ENCODE assay signal across 14 cellular contexts in genomic region chr13:98775844-98776598, GRCh38. TPM values are rescaled to one million over a fixed set of nuclear protein-coding genes. Genes with fewer than 3 reads are reported as not detected.
DNase-seq lines count a peak whose midpoint lies in the region; ATAC-seq, FAIRE-seq and TF ChIP-seq lines count a peak whose summit lies in the region.
"Had no signal": no experiment of that assay in that cellular context is flagged by ENCODE, and none has a peak within 500 bp of the region (broad histone marks: within the 10 kb centered on the region; RNA-seq: fewer than 3 reads in every experiment).

No MANE protein-coding gene starts in this region.

- no peak overlapping the region for H3K4ac ChIP-seq in mesenchymal stem cell (ENCODE audit: low read depth in 1 of 2, low read length in 2 of 2)

- no peak overlapping the region for H3K9ac ChIP-seq in mammary epithelial cell (ENCODE audit: insufficient read depth, low read length)
- no peak overlapping the region for H3K9ac ChIP-seq in mesenchymal stem cell (ENCODE audit: low read length)
- no peak overlapping the region for H3K9ac ChIP-seq in kidney (ENCODE audit: low read length in 2 of 2)
- H3K9ac ChIP-seq: BLaER1 had no signal

- no peak for ATAC-seq in GM21717 (IDR thresholded peaks at IDR 0.05; ENCODE audit: unreplicated experiment)
- no peak for ATAC-seq in activated naive CD8-positive, alpha-beta T cell treated with anti-CD3 and anti-CD28 coated beads, Interleukin-2, amount 50 U/mL, for 24 hours
- ATAC-seq: activated CD8-positive, alpha-beta memory T cell treated with anti-CD3 and anti-CD28 coated beads, Interleukin-2, amount 10 ng/mL, durations not matched to agents 7 days and 5 days had no signal

- H3K27ac Mint-ChIP-seq in Calu3 (ENCODE audit: unreplicated experiment) = no peak overlapping the region
- H3K27ac Mint-ChIP-seq in activated naive CD8-positive, alpha-beta T cell treated with anti-CD3 and anti-CD28 coated beads, Interleukin-2, amount 50 U/mL, for 24 hours = no peak overlapping the region
- H3K27ac Mint-ChIP-seq: activated CD8-positive, alpha-beta memory T cell treated with anti-CD3 and anti-CD28 coated beads, Interleukin-2, amount 10 ng/mL, durations not matched to agents 7 days and 5 days; nephron had no signal

- H3K4me1 Mint-ChIP-seq in Calu3 (ENCODE audit: low read depth, unreplicated experiment) = no peaks in the 10 kb centered on the region
- H3K4me1 Mint-ChIP-seq in activated naive CD8-positive, alpha-beta T cell treated with anti-CD3 and anti-CD28 coated beads, Interleukin-2, amount 50 U/mL, for 24 hours = no peaks in the 10 kb centered on the region
- H3K4me1 Mint-ChIP-seq: activated CD8-positive, alpha-beta memory T cell treated with anti-CD3 and anti-CD28 coated beads, Interleukin-2, amount 10 ng/mL, durations not matched to agents 7 days and 5 days had no signal

- no peaks in the 10 kb centered on the region for H3K27me3 ChIP-seq in mammary epithelial cell (ENCODE audit: insufficient read depth, low read length)
- peaks cover 0 to 22% of the 10 kb centered on the region in 2 experiments for H3K27me3 ChIP-seq in mesenchymal stem cell (ENCODE audit: control insufficient read depth in 1 of 2, insufficient read depth in 1 of 2, low read length in 2 of 2)
- no peaks in the 10 kb centered on the region for H3K27me3 ChIP-seq in adrenal gland
- H3K27me3 ChIP-seq: BLaER1 had no signal

- no peak overlapping the region for H2BK5ac ChIP-seq in mesenchymal stem cell (ENCODE audit: low read depth, low read length, poor library complexity, severe bottlenecking)

- H2BK15ac ChIP-seq in mesenchymal stem cell (ENCODE audit: low read depth, poor library complexity, severe bottlenecking) = no peak overlapping the region

- TF ChIP-seq POLR2A in adrenal gland (IDR thresholded peaks at IDR 0.05) = no peak

- WGBS in mammary epithelial cell (ENCODE audit: low coverage, missing lambda C conversion rate) = 61% methylated on average over 13 of the region's 22 CpGs
- WGBS in mesenchymal stem cell = 68% methylated on average over 17 of the region's 22 CpGs
- WGBS in adrenal gland, 4 donors = 71 to 86% (median 84%) methylated on average over 19 to 22 of the region's 22 CpGs

- H3K4me1 ChIP-seq in mammary epithelial cell (ENCODE audit: insufficient read depth, low read length) = peaks cover 12% of the 10 kb centered on the region
- peaks cover 22% of the 10 kb centered on the region for H3K4me1 ChIP-seq in mesenchymal stem cell (ENCODE audit: control insufficient read depth, insufficient read depth, low read depth, low read length)
- H3K4me1 ChIP-seq in kidney (ENCODE audit: control insufficient read depth in 1 of 2, insufficient read depth in 1 of 2, low read depth in 1 of 2, low read length in 2 of 2) = no peaks in the 10 kb centered on the region
- H3K4me1 ChIP-seq in adrenal gland (replicated peaks in 1 of 2) = no peaks in the 10 kb centered on the region
- H3K4me1 ChIP-seq: BLaER1 had no signal

- H3K36me3 ChIP-seq in mammary epithelial cell (ENCODE audit: insufficient read depth, low read length) = no peaks in the 10 kb centered on the region
- H3K36me3 ChIP-seq in mesenchymal stem cell (ENCODE audit: control insufficient read depth in 1 of 2, insufficient read depth in 2 of 2, low read depth in 1 of 2, low read length in 2 of 2) = peaks cover 0 to 3% of the 10 kb centered on the region in 2 experiments
- no peaks in the 10 kb centered on the region for H3K36me3 ChIP-seq in kidney (ENCODE audit: control insufficient read depth in 1 of 2, insufficient read depth in 2 of 2, low read length in 2 of 2)
- H3K36me3 ChIP-seq in adrenal gland (replicated peaks in 1 of 2) = no peaks in the 10 kb centered on the region
- H3K36me3 ChIP-seq: BLaER1 had no signal

- H3K4me3 Mint-ChIP-seq in Calu3 (ENCODE audit: low read depth, unreplicated experiment) = no peak overlapping the region
- no peak overlapping the region for H3K4me3 Mint-ChIP-seq in activated naive CD8-positive, alpha-beta T cell treated with anti-CD3 and anti-CD28 coated beads, Interleukin-2, amount 50 U/mL, for 24 hours
- H3K4me3 Mint-ChIP-seq: activated CD8-positive, alpha-beta memory T cell treated with anti-CD3 and anti-CD28 coated beads, Interleukin-2, amount 10 ng/mL, durations not matched to agents 7 days and 5 days; nephron had no signal

- no peak overlapping the region for H2BK12ac ChIP-seq in mesenchymal stem cell (ENCODE audit: low read length in 2 of 2)

- no peaks in the 10 kb centered on the region for H3K79me2 ChIP-seq in mammary epithelial cell (ENCODE audit: insufficient read depth, low read length)

- no peak overlapping the region for H2AK5ac ChIP-seq in mesenchymal stem cell (ENCODE audit: low read length, severe bottlenecking)

- H3K4me3 ChIP-seq in mammary epithelial cell (replicated peaks in 1 of 3; ENCODE audit: insufficient read depth in 1 of 3, low read depth in 2 of 3, low read length in 3 of 3) = no peak overlapping the region
- H3K4me3 ChIP-seq in mesenchymal stem cell (ENCODE audit: insufficient read depth in 1 of 2, low read depth in 1 of 2, low read length in 2 of 2) = no peak overlapping the region
- H3K4me3 ChIP-seq in kidney (ENCODE audit: low read length in 2 of 2) = no peak overlapping the region
- H3K4me3 ChIP-seq in adrenal gland = no peak overlapping the region
- H3K4me3 ChIP-seq: BLaER1, skin epidermis had no signal

- H2BK120ac ChIP-seq in mesenchymal stem cell (ENCODE audit: low read depth, low read length) = no peak overlapping the region

- no peaks in the 10 kb centered on the region for H3K9me3 Mint-ChIP-seq in Calu3 (ENCODE audit: low read depth, unreplicated experiment)
- H3K9me3 Mint-ChIP-seq in activated naive CD8-positive, alpha-beta T cell treated with anti-CD3 and anti-CD28 coated beads, Interleukin-2, amount 50 U/mL, for 24 hours = peaks cover 6% of the 10 kb centered on the region
- H3K9me3 Mint-ChIP-seq: nephron had no signal

- H4K20me1 ChIP-seq in mammary epithelial cell (ENCODE audit: insufficient read depth, low read length) = no peaks in the 10 kb centered on the region
- H4K20me1 ChIP-seq: BLaER1 had no signal

- TF ChIP-seq CTCF in Calu3 (IDR thresholded peaks at IDR 0.05; ENCODE audit: unreplicated experiment) (no peak), mammary epithelial cell (conservative IDR thresholded peaks at IDR 0.05 in 1 of 2, IDR thresholded peaks at IDR 0.05 in 1 of 2; ENCODE audit: extremely low read depth in 1 of 2, insufficient read depth in 1 of 2, low read depth in 1 of 2, low read length in 2 of 2) (no peak), kidney (IDR thresholded peaks at IDR 0.05; ENCODE audit: borderline replicate concordance, extremely low read depth, insufficient read depth) (no peak), adrenal gland (IDR thresholded peaks at IDR 0.05) (no peak)

- intact Hi-C loops in Calu3 (cut with micrococcal nuclease; ENCODE audit: unreplicated experiment) = no loop called here
- intact Hi-C loops in mammary epithelial cell (cut with micrococcal nuclease) = no loop called here
- intact Hi-C loops in kidney (cut with DNase I) = no loop called here
- intact Hi-C loops in adrenal gland (cut with DNase I) = no loop called here

- no peak overlapping the region for H3K18ac ChIP-seq in mesenchymal stem cell (ENCODE audit: low read depth in 1 of 2, low read length in 2 of 2)

- H3K27ac ChIP-seq in mammary epithelial cell (ENCODE audit: insufficient read depth, low read depth, low read length) = no peak overlapping the region
- no peak overlapping the region for H3K27ac ChIP-seq in mesenchymal stem cell (ENCODE audit: low read length, poor library complexity, severe bottlenecking)
- H3K27ac ChIP-seq in kidney (ENCODE audit: low read depth in 2 of 2, low read length in 2 of 2) = no peak overlapping the region
- no peak overlapping the region for H3K27ac ChIP-seq in adrenal gland
- H3K27ac ChIP-seq: BLaER1, skin epidermis had no signal

- no peaks in the 10 kb centered on the region for H3K36me3 Mint-ChIP-seq in Calu3 (ENCODE audit: insufficient read depth, unreplicated experiment)
- no peaks in the 10 kb centered on the region for H3K36me3 Mint-ChIP-seq in activated naive CD8-positive, alpha-beta T cell treated with anti-CD3 and anti-CD28 coated beads, Interleukin-2, amount 50 U/mL, for 24 hours (ENCODE audit: low read depth)
- H3K36me3 Mint-ChIP-seq: activated CD8-positive, alpha-beta memory T cell treated with anti-CD3 and anti-CD28 coated beads, Interleukin-2, amount 10 ng/mL, durations not matched to agents 7 days and 5 days had no signal

- no peak for FAIRE-seq in kidney (lab: Jason Lieb, UNC)

- no peak overlapping the region for H3K23ac ChIP-seq in mesenchymal stem cell (ENCODE audit: low read length in 2 of 2)

- H3K14ac ChIP-seq in mesenchymal stem cell (ENCODE audit: low read length in 2 of 2) = no peak overlapping the region

- BruUV-seq in Calu3 (replicated peaks; lab: Mats Ljungman, UMichigan) = no TSS peak
- no TSS peak for BruUV-seq in mammary epithelial cell (replicated peaks; lab: Mats Ljungman, UMichigan)

- H3K4me2 ChIP-seq in mammary epithelial cell (ENCODE audit: insufficient read depth, low read depth, low read length) (no peak overlapping the region), mesenchymal stem cell (ENCODE audit: low read length, poor library complexity, severe bottlenecking) (no peak overlapping the region)
- H3K4me2 ChIP-seq: BLaER1 had no signal

- dilution Hi-C loops in mammary epithelial cell (cut with HindIII; ENCODE audit: low sequenced_read_pairs) = no loop called here

- no peaks in the 10 kb centered on the region for H3K27me3 Mint-ChIP-seq in Calu3 (ENCODE audit: unreplicated experiment)
- peaks cover 5% of the 10 kb centered on the region for H3K27me3 Mint-ChIP-seq in activated naive CD8-positive, alpha-beta T cell treated with anti-CD3 and anti-CD28 coated beads, Interleukin-2, amount 50 U/mL, for 24 hours

- H2AFZ ChIP-seq in mammary epithelial cell (ENCODE audit: low read depth, low read length) (no peak overlapping the region), mesenchymal stem cell (ENCODE audit: low read depth, low read length) (no peak overlapping the region)

- in situ Hi-C loops in mammary epithelial cell (cut with MboI; ENCODE audit: low sequenced_read_pairs in 2 of 2) = no loop called here

- CTCF ChIA-PET in Calu3 (lab: Charles Lee) (no interaction called here), mammary epithelial cell (lab: Charles Lee; ENCODE audit: low non-redundant PET) (no interaction called here)

- H4K8ac ChIP-seq in mesenchymal stem cell (ENCODE audit: low read length) = no peak overlapping the region

- DNase-seq in Calu3 (peak; percentile 58), M059J (ENCODE audit: low read depth) (peak; percentile 88), mammary epithelial cell (peak; percentile 82), mesenchymal stem cell (peak; percentile 56), kidney (no peak), adrenal gland (no peak)
- DNase-seq in activated naive CD8-positive, alpha-beta T cell treated with anti-CD3 and anti-CD28 coated beads, Interleukin-2, amount 50 U/mL, for 24 hours = no peak
- DNase-seq: activated CD8-positive, alpha-beta memory T cell treated with anti-CD3 and anti-CD28 coated beads, Interleukin-2, amount 10 ng/mL, durations not matched to agents 7 days and 5 days; NCI-H146; T-helper 9 cell had no signal

- peak overlapping the region; percentile 18 for H4K91ac ChIP-seq in mesenchymal stem cell (ENCODE audit: low read length)

- no peaks in the 10 kb centered on the region for H3K79me1 ChIP-seq in mesenchymal stem cell (replicated peaks; ENCODE audit: low read length, poor library complexity, severe bottlenecking)

- H3K9me3 ChIP-seq in mammary epithelial cell (replicated peaks; ENCODE audit: insufficient read depth, low read length) (no peaks in the 10 kb centered on the region), mesenchymal stem cell (ENCODE audit: control insufficient read depth, low read length) (no peaks in the 10 kb centered on the region), kidney (ENCODE audit: control insufficient read depth in 1 of 2, low read length in 2 of 2) (no peaks in the 10 kb centered on the region), adrenal gland (replicated peaks in 1 of 3) (no peaks in the 10 kb centered on the region)
- H3K9me3 ChIP-seq: BLaER1 had no signal

RNA-seq across cellular contexts. Expression of gene SLC15A1, which starts 23.5 kb away (rescaled TPM):
- 0.99 and 1.7 TPM in 2 replicates for total RNA-seq in Calu3 (2022)
- total RNA-seq in M059J (2014; rRNA removed; shearing (Covaris generic)) = not detected in 2 replicates
- total RNA-seq in mammary epithelial cell = under 1 TPM in 1 of 2 donors, not detected in 1; 0.50 TPM
- 0.03 TPM for polyA plus RNA-seq in mammary epithelial cell
- polyA minus RNA-seq in mammary epithelial cell = not detected
- polyA plus RNA-seq in mesenchymal stem cell (2013, experiment 1 of 2) = not detected
- polyA plus RNA-seq in mesenchymal stem cell (2013, experiment 2 of 2) = not detected
- total RNA-seq in kidney = 10.2 TPM
- polyA plus RNA-seq in kidney (ENCODE audit: insufficient read depth, low read depth, low replicate concordance) = 5.6 TPM
- under 1 TPM in 2 of 8 donors, not detected in 6; 0.07 to 0.08 TPM for total RNA-seq in adrenal gland
- polyA plus RNA-seq in adrenal gland = under 1 TPM in 1 of 3 donors, not detected in 2; 0.17 TPM
- total RNA-seq: activated CD8-positive, alpha-beta memory T cell treated with anti-CD3 and anti-CD28 coated beads, Interleukin-2, amount 10 ng/mL, durations not matched to agents 7 days and 5 days had no signal

Comparison
In these comparisons a context has a peak if more than half of its experiments do, and no peak if none do; other contexts are left out.
1. DNase-seq: peak in Calu3 (single experiment), M059J (single experiment), mammary epithelial cell (single experiment) and mesenchymal stem cell (single experiment); none in kidney (single experiment), adrenal gland (0 of 7) and activated naive CD8-positive, alpha-beta T cell treated with anti-CD3 and anti-CD28 coated beads, Interleukin-2, amount 50 U/mL, for 24 hours (single experiment).